24 cellular contexts compared by ENCODE assay signal in the genomic region with DNA sequence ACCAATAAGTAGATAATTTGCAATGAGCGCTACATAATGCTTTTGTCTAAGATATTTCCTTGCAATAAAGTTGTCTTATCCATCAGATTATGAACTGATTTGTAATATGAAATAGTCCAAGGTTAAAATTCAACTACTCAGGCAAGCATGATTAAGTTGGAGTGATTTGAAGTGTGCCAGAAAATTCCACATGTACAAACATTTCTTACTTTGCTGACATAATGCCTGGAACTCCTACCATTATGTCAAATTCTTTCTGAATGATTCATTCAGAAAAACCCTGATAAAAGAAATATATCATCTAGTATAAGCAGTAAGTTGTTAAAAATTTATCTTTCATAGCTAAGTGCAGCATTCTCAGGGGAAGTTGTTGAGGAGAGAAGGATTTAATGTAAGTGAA.
A peak's percentile ranks its signal among the peaks of the same experiment; 100 is the strongest.
DNase-seq lines count a peak whose midpoint lies in the region; ATAC-seq and TF ChIP-seq lines count a peak whose summit lies in the region.
"Had no signal": no experiment of that assay in that cellular context is flagged by ENCODE, and none has a peak within 500 bp of the region (broad histone marks: within the 10 kb centered on the region; RNA-seq: fewer than 3 reads in every experiment).

No MANE protein-coding gene starts in this region.

- ATAC-seq in PC-3 (peak; percentile 33; the same call in 1 of the 2 replicates), HG03432 (IDR thresholded peaks at IDR 0.05; ENCODE audit: unreplicated experiment) (no peak)
- ATAC-seq: left lobe of liver; naive thymus-derived CD8-positive, alpha-beta T cell had no signal

- H3K4me3 Mint-ChIP-seq in activated CD4-positive, alpha-beta T cell treated with anti-CD3 and anti-CD28 coated beads, Interleukin-2, amount 10 ng/mL, durations not matched to agents 7 days and 5 days: no peak overlapping the region
- H3K4me3 Mint-ChIP-seq: central memory CD8-positive, alpha-beta T cell; naive thymus-derived CD8-positive, alpha-beta T cell had no signal

- peaks cover 6% of the 10 kb centered on the region; the same call in 1 of the 2 replicates for H3K4me1 ChIP-seq in PC-3 (ENCODE audit: insufficient read depth, low read length)
- H3K4me1 ChIP-seq: BE2C, parathyroid adenoma, upper lobe of left lung had no signal

- TF ChIP-seq CTCF in PC-3 (conservative IDR thresholded peaks at IDR 0.05; ENCODE audit: low read depth, low read length) (no peak), choroid plexus epithelial cell (conservative IDR thresholded peaks at IDR 0.05; ENCODE audit: low read depth, low read length) (no peak), kidney epithelial cell (IDR thresholded peaks at IDR 0.05; ENCODE audit: insufficient read depth, low read length, poor library complexity, severe bottlenecking) (no peak)

- no peaks in the 10 kb centered on the region for H4K20me1 ChIP-seq in PC-3 (ENCODE audit: low read length)

- no peaks in the 10 kb centered on the region for H3K4me1 Mint-ChIP-seq in activated CD4-positive, alpha-beta T cell treated with anti-CD3 and anti-CD28 coated beads, Interleukin-2, amount 10 ng/mL, durations not matched to agents 7 days and 5 days
- H3K4me1 Mint-ChIP-seq: central memory CD8-positive, alpha-beta T cell; naive thymus-derived CD8-positive, alpha-beta T cell had no signal

- no peak overlapping the region for H3K4me3 ChIP-seq in PC-3 (ENCODE audit: low read length)
- H3K4me3 ChIP-seq in choroid plexus epithelial cell (ENCODE audit: low read depth, low read length): no peak overlapping the region
- H3K4me3 ChIP-seq in kidney epithelial cell (ENCODE audit: low read depth, low read length): no peak overlapping the region
- H3K4me3 ChIP-seq: upper lobe of left lung had no signal

- H3K36me3 ChIP-seq in PC-3 (ENCODE audit: low read depth, low read length): no peaks in the 10 kb centered on the region
- H3K36me3 ChIP-seq in kidney epithelial cell (ENCODE audit: control insufficient read depth, insufficient read depth, low read length): no peaks in the 10 kb centered on the region
- H3K36me3 ChIP-seq: BE2C, upper lobe of left lung had no signal

- H3K4me2 ChIP-seq in PC-3 (ENCODE audit: low read length): no peak overlapping the region

- H3K79me2 ChIP-seq in PC-3 (ENCODE audit: low read length): no peaks in the 10 kb centered on the region
- H3K79me2 ChIP-seq: parathyroid adenoma had no signal

- H3K9me3 ChIP-seq in PC-3 (ENCODE audit: low read length): no peaks in the 10 kb centered on the region
- H3K9me3 ChIP-seq: BE2C, upper lobe of left lung had no signal

- H3K27ac Mint-ChIP-seq in activated CD4-positive, alpha-beta T cell treated with anti-CD3 and anti-CD28 coated beads, Interleukin-2, amount 10 ng/mL, durations not matched to agents 7 days and 5 days: no peak overlapping the region
- H3K27ac Mint-ChIP-seq: naive thymus-derived CD8-positive, alpha-beta T cell had no signal

- H3K27me3 Mint-ChIP-seq in activated CD4-positive, alpha-beta T cell treated with anti-CD3 and anti-CD28 coated beads, Interleukin-2, amount 10 ng/mL, durations not matched to agents 7 days and 5 days: no peaks in the 10 kb centered on the region
- H3K27me3 Mint-ChIP-seq: central memory CD8-positive, alpha-beta T cell; naive thymus-derived CD8-positive, alpha-beta T cell had no signal

- no peak overlapping the region for H2AFZ ChIP-seq in PC-3 (ENCODE audit: low read length)
- H2AFZ ChIP-seq: parathyroid adenoma had no signal

- CTCF ChIA-PET in PC-3 (lab: Charles Lee): interaction anchor here (0.6 kb wide), 1 partner anchor 30 kb away, joined by 3 read pairs; no protein-coding TSS in a partner anchor
- CTCF ChIA-PET in activated CD4-positive, alpha-beta T cell treated with anti-CD3 and anti-CD28 coated beads, Interleukin-2, amount 10 ng/mL, durations not matched to agents 7 days and 5 days (lab: Charles Lee): no interaction called here

- no peaks in the 10 kb centered on the region for H3K9me2 ChIP-seq in PC-3 (replicated peaks; ENCODE audit: low read length)

- H3F3A ChIP-seq in PC-3 (ENCODE audit: low read length, unreplicated experiment): no peaks in the 10 kb centered on the region

- peaks cover 12% of the 10 kb centered on the region for H3K9me3 Mint-ChIP-seq in activated CD4-positive, alpha-beta T cell treated with anti-CD3 and anti-CD28 coated beads, Interleukin-2, amount 10 ng/mL, durations not matched to agents 7 days and 5 days

- no peak overlapping the region for H3K27ac ChIP-seq in PC-3 (ENCODE audit: low read length)
- H3K27ac ChIP-seq: parathyroid adenoma, upper lobe of left lung had no signal

- POLR2A ChIA-PET in PC-3 (lab: Charles Lee; ENCODE audit: unreplicated experiment): no interaction called here
- POLR2A ChIA-PET in activated CD4-positive, alpha-beta T cell treated with anti-CD3 and anti-CD28 coated beads, Interleukin-2, amount 10 ng/mL, durations not matched to agents 7 days and 5 days (lab: Charles Lee): no interaction called here

- no peaks in the 10 kb centered on the region for H3K36me3 Mint-ChIP-seq in activated CD4-positive, alpha-beta T cell treated with anti-CD3 and anti-CD28 coated beads, Interleukin-2, amount 10 ng/mL, durations not matched to agents 7 days and 5 days (ENCODE audit: low read depth)
- H3K36me3 Mint-ChIP-seq: naive thymus-derived CD8-positive, alpha-beta T cell had no signal

- intact Hi-C loops in PC-3 (cut with micrococcal nuclease): no loop called here

- no TSS peak for BruUV-seq in PC-3 (replicated peaks; lab: Mats Ljungman, UMichigan)

- H3K27me3 ChIP-seq in PC-3 (ENCODE audit: low read length) (no peaks in the 10 kb centered on the region), kidney epithelial cell (ENCODE audit: control insufficient read depth, insufficient read depth, low read length) (no peaks in the 10 kb centered on the region)
- H3K27me3 ChIP-seq: BE2C, upper lobe of left lung had no signal

- DNase-seq in A172 (ENCODE audit: low spot score) (peak; percentile 77), PC-3 (peak; percentile 43), choroid plexus epithelial cell (ENCODE audit: low read depth) (peak; percentile 76), kidney epithelial cell (ENCODE audit: low read depth) (peak; percentile 38), NCI-H187 (lab: John Stamatoyannopoulos, UW) (no peak), NCI-H82 treated with DMSO at 0.1 percent for 48 hours (lab: John Stamatoyannopoulos, UW; ENCODE audit: unreplicated experiment) (no peak)
- no peak for DNase-seq in activated CD4-positive, alpha-beta T cell treated with anti-CD3 and anti-CD28 coated beads, Interleukin-2, amount 10 ng/mL, durations not matched to agents 7 days and 5 days
- DNase-seq: 8988T; activated CD4-positive, CD25-positive, alpha-beta regulatory T cell treated with anti-CD3 and anti-CD28 coated beads, Interleukin-2, amount 50 U/mL, for 72 hours; activated naive CD4-positive, alpha-beta T cell treated with Interleukin-2 at 50 U/mL for 16 hours; activated T-cell treated with anti-CD3 and anti-CD28 coated beads, Interleukin-2, amount 50 U/mL, for 48 hours; amniotic stem cell; BE2C; COR-L47; EL; erythroblast; naive thymus-derived CD8-positive, alpha-beta T cell; NCI-H1417 treated with DMSO at 0.1 percent for 48 hours; NCI-H526; upper lobe of left lung had no signal

- H3K9ac ChIP-seq in PC-3 (ENCODE audit: low read length): no peak overlapping the region
- H3K9ac ChIP-seq: parathyroid adenoma had no signal

Comparison
In these comparisons a context has a peak if more than half of its experiments do, and no peak if none do; other contexts are left out.
1. DNase-seq: peak in A172 (single experiment), PC-3 (single experiment), choroid plexus epithelial cell (single experiment) and kidney epithelial cell (single experiment); none in NCI-H187 (0 of 2), activated CD4-positive, alpha-beta T cell treated with anti-CD3 and anti-CD28 coated beads, Interleukin-2, amount 10 ng/mL, durations not matched to agents 7 days and 5 days (single experiment) and NCI-H82 treated with DMSO at 0.1 percent for 48 hours (single experiment).